ENCODE assay signal across 8 cellular contexts in genomic region chr2:64609229-64609994, GRCh38. TPM values are rescaled to one million over a fixed set of nuclear protein-coding genes. Genes with fewer than 3 reads are reported as not detected.
DNase-seq lines count a peak whose midpoint lies in the region; ATAC-seq, FAIRE-seq and TF ChIP-seq lines count a peak whose summit lies in the region.

No MANE protein-coding gene starts in this region.

- no TSS peak for BruUV-seq in Caco-2 (replicated peaks; lab: Mats Ljungman, UMichigan)

- H3K27me3 ChIP-seq in parathyroid adenoma (ENCODE audit: control insufficient read depth, insufficient read depth, low read length) (no peaks in the 10 kb centered on the region), Caco-2 (replicated peaks; ENCODE audit: control insufficient read depth, insufficient read depth, low read length) (no peaks in the 10 kb centered on the region)

- intact Hi-C loops in head of caudate nucleus (cut with DNase I) (no loop called here), Caco-2 (cut with micrococcal nuclease; ENCODE audit: unreplicated experiment) (no loop called here)

- H3K4me2 ChIP-seq in parathyroid adenoma (ENCODE audit: low read length), result peak overlapping the region; percentile 30

- FAIRE-seq in urothelium cell line (lab: Jason Lieb, UNC), result no peak

- H3K27me3 Mint-ChIP-seq in Caco-2 (ENCODE audit: insufficient read depth, unreplicated experiment), result no peaks in the 10 kb centered on the region

- H3K36me3 ChIP-seq in parathyroid adenoma (ENCODE audit: control insufficient read depth, insufficient read depth, low read length), result no peaks in the 10 kb centered on the region
- no peaks in the 10 kb centered on the region for H3K36me3 ChIP-seq in Caco-2 (ENCODE audit: control insufficient read depth, insufficient read depth, low read length)

- POLR2A ChIA-PET in Caco-2 (lab: Charles Lee), result no interaction called here

- no peak overlapping the region for H3K27ac Mint-ChIP-seq in Caco-2 (ENCODE audit: unreplicated experiment)

- H3K4me1 Mint-ChIP-seq in Caco-2 (ENCODE audit: low read depth, unreplicated experiment), result peaks cover 12% of the 10 kb centered on the region

- H3K9me3 ChIP-seq in parathyroid adenoma (ENCODE audit: control insufficient read depth, low read length), result no peaks in the 10 kb centered on the region
- no peaks in the 10 kb centered on the region for H3K9me3 ChIP-seq in Caco-2

- DNase-seq in GM12864 (ENCODE audit: low read depth), result no peak
- peak; percentile 68 for DNase-seq in NOMO-1 treated with dmso at 0.1 percent for 144 hours (lab: John Stamatoyannopoulos, UW; ENCODE audit: unreplicated experiment)
- DNase-seq in activated gamma-delta T cell (lab: John Stamatoyannopoulos, UW), result peak; percentile 47
- peak in 36 of 42 donors; percentile 29 to 78 (median 57) for DNase-seq in head of caudate nucleus
- peak; percentile 65 for DNase-seq in urothelium cell line (ENCODE audit: low spot score)
- DNase-seq in Caco-2, result no peak

- TF ChIP-seq CTCF in GM12864 (IDR thresholded peaks at IDR 0.05; ENCODE audit: low read depth, low read length, missing control alignments), result peak; percentile 44
- TF ChIP-seq CTCF in parathyroid adenoma (IDR thresholded peaks at IDR 0.05), result no peak
- no peak for TF ChIP-seq CTCF in Caco-2 (IDR thresholded peaks at IDR 0.05; ENCODE audit: insufficient read depth in 1 of 2, low read depth in 1 of 2, low read length in 1 of 2, severe bottlenecking in 1 of 2, unreplicated experiment in 1 of 2)

- H3K27ac ChIP-seq in parathyroid adenoma, result no peak overlapping the region

- peak overlapping the region; percentile 56 for H3K4me3 ChIP-seq in GM12864 (ENCODE audit: low read depth, low read length)
- peak overlapping the region; percentile 28 for H3K4me3 ChIP-seq in parathyroid adenoma (ENCODE audit: low read depth, low read length)
- no peak overlapping the region for H3K4me3 ChIP-seq in Caco-2 (ENCODE audit: low read depth, low read length)

- CTCF ChIA-PET in Caco-2 (lab: Charles Lee), result no interaction called here

- no peaks in the 10 kb centered on the region for H3K4me1 ChIP-seq in parathyroid adenoma
- H3K4me1 ChIP-seq in Caco-2, result peaks cover 21% of the 10 kb centered on the region

- H3K4me3 Mint-ChIP-seq in Caco-2 (ENCODE audit: unreplicated experiment), result no peak overlapping the region

- H2AFZ ChIP-seq in parathyroid adenoma, result peak overlapping the region; percentile 97

- no peak overlapping the region for H3K9ac ChIP-seq in parathyroid adenoma

- H3K9me3 Mint-ChIP-seq in Caco-2 (ENCODE audit: unreplicated experiment), result peaks cover 6% of the 10 kb centered on the region

- no peaks in the 10 kb centered on the region for H3K79me2 ChIP-seq in parathyroid adenoma

- no peaks in the 10 kb centered on the region for H3K36me3 Mint-ChIP-seq in Caco-2 (ENCODE audit: insufficient read depth, unreplicated experiment)

- peak; percentile 37 for ATAC-seq in HG02588 (IDR thresholded peaks at IDR 0.05; ENCODE audit: unreplicated experiment)

RNA-seq across cellular contexts. Expression of gene SERTAD2, which starts 44.3 kb away (rescaled TPM):
- total RNA-seq in Caco-2 (2022), result 25.1 and 25.8 TPM in 2 replicates

Comparison
In these comparisons a context has a peak if more than half of its experiments do, and no peak if none do; other contexts are left out.
1. DNase-seq: peak in NOMO-1 treated with dmso at 0.1 percent for 144 hours (single experiment), activated gamma-delta T cell (single experiment), head of caudate nucleus (36 of 42) and urothelium cell line (single experiment); none in GM12864 (single experiment) and Caco-2 (0 of 2).